ENCODE assay signal across 1 cellular context in the genomic region with DNA sequence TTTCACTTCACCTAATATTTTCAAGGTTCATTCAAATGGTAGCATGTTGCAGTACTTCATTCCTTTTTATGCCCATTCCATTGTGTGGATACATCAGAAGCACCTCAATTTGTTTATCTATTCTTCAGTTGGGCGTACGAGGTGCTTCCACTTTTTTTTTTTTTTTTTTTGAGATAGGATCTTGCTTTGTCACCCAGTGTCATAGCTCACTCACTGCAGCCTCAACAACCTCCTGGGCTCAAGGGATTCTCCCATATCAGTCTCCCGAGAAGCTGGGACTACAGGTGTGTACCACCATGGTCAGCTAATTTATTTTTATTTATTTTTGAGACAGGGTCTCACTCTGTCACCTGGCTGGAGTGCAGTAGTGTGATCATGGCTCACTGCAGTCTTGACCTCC.
TF ChIP-seq lines count a peak whose summit lies in the region.

No MANE protein-coding gene starts in this region.

TF ChIP-seq in K562, 482 proteins besides CTCF, POLR2A, EP300 and RAD21 (continued from another document):
- TF ChIP-seq ZNF407 (IDR thresholded peaks at IDR 0.05; ENCODE audit: low read depth) (no peak), ZEB2 (IDR thresholded peaks at IDR 0.05) (peak; percentile 88), WHSC1 (IDR thresholded peaks at IDR 0.05; ENCODE audit: low read length) (no peak), RBM14 (IDR thresholded peaks at IDR 0.05; ENCODE audit: borderline replicate concordance, insufficient read depth, low read depth, low read length) (no peak), SIRT6 (IDR thresholded peaks at IDR 0.05; ENCODE audit: low read depth, low read length) (no peak)
- TF ChIP-seq, protein P1, sequence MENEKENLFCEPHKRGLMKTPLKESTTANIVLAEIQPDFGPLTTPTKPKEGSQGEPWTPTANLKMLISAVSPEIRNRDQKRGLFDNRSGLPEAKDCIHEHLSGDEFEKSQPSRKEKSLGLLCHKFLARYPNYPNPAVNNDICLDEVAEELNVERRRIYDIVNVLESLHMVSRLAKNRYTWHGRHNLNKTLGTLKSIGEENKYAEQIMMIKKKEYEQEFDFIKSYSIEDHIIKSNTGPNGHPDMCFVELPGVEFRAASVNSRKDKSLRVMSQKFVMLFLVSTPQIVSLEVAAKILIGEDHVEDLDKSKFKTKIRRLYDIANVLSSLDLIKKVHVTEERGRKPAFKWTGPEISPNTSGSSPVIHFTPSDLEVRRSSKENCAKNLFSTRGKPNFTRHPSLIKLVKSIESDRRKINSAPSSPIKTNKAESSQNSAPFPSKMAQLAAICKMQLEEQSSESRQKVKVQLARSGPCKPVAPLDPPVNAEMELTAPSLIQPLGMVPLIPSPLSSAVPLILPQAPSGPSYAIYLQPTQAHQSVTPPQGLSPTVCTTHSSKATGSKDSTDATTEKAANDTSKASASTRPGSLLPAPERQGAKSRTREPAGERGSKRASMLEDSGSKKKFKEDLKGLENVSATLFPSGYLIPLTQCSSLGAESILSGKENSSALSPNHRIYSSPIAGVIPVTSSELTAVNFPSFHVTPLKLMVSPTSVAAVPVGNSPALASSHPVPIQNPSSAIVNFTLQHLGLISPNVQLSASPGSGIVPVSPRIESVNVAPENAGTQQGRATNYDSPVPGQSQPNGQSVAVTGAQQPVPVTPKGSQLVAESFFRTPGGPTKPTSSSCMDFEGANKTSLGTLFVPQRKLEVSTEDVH (IDR thresholded peaks at IDR 0.05; ENCODE audit: low read depth, partially characterized antibody), result no peak
